Comparison of ENCODE assay signal across 9 cellular contexts in genomic region chr20:20362774-20363435, GRCh38. TPM values are rescaled to one million over a fixed set of nuclear protein-coding genes. Genes with fewer than 3 reads are reported as not detected.
A peak's percentile ranks its signal among the peaks of the same experiment; 100 is the strongest.
DNase-seq lines count a peak whose midpoint lies in the region; ATAC-seq and TF ChIP-seq lines count a peak whose summit lies in the region.
"Had no signal": no experiment of that assay in that cellular context is flagged by ENCODE, and none has a peak within 500 bp of the region (broad histone marks: within the 10 kb centered on the region; RNA-seq: fewer than 3 reads in every experiment).

No MANE protein-coding gene starts in this region.

- H3K9me2 ChIP-seq in GM23248 (ENCODE audit: insufficient read depth) (no peaks in the 10 kb centered on the region), neural cell (ENCODE audit: insufficient read depth, low read length) (no peaks in the 10 kb centered on the region)

- TF ChIP-seq RAD21 in neural cell (conservative IDR thresholded peaks at IDR 0.05), result no peak

- H3K27me3 ChIP-seq in GM23248 (replicated peaks; ENCODE audit: insufficient read depth) (peaks cover 67% of the 10 kb centered on the region), neural cell (ENCODE audit: insufficient read depth, low read depth, low read length) (peaks cover 48% of the 10 kb centered on the region)

- no peak overlapping the region for H3K4me2 ChIP-seq in GM23248 (ENCODE audit: unreplicated experiment)
- peak overlapping the region; percentile 25 for H3K4me2 ChIP-seq in neural cell (ENCODE audit: low read length)

- DNase-seq in GM23248 (peak; percentile 10), NCI-H1694 treated with DMSO at 0.1 percent for 48 hours (lab: John Stamatoyannopoulos, UW) (peak; percentile 79), SW480 (ENCODE audit: low spot score) (peak; percentile 47)
- no peak for DNase-seq in stimulated activated CD4-positive, alpha-beta T cell treated with anti-CD3 and anti-CD28 coated beads, Interleukin-4, amount 100 ng/mL, for 1 hour
- DNase-seq: Karpas-422 had no signal

- H3K9me3 ChIP-seq in GM23248 (ENCODE audit: low read depth) (no peaks in the 10 kb centered on the region), neural cell (ENCODE audit: low read length) (no peaks in the 10 kb centered on the region)
- H3K9me3 ChIP-seq: mucosa of descending colon had no signal

- in situ Hi-C loops in GM23248 (cut with MboI), result loop anchor here (10.0 kb wide), 1 partner anchor 192 kb away; no protein-coding TSS in a partner anchor

- no peaks in the 10 kb centered on the region; the same call in 1 of the 2 replicates for H3F3A ChIP-seq in GM23248 (ENCODE audit: insufficient read depth)
- peaks cover 10% of the 10 kb centered on the region for H3F3A ChIP-seq in neural cell (ENCODE audit: insufficient read depth, low read length, poor library complexity, severe bottlenecking)

- no peaks in the 10 kb centered on the region for H4K20me1 ChIP-seq in GM23248 (ENCODE audit: insufficient read depth)
- H4K20me1 ChIP-seq in neural cell (ENCODE audit: insufficient read depth), result no peaks in the 10 kb centered on the region

- no peak for TF ChIP-seq EP300 in neural cell (conservative IDR thresholded peaks at IDR 0.05; ENCODE audit: poor library complexity, severe bottlenecking)

- no peaks in the 10 kb centered on the region for H3K36me3 ChIP-seq in GM23248 (ENCODE audit: low read depth)
- no peaks in the 10 kb centered on the region for H3K36me3 ChIP-seq in neural cell (ENCODE audit: insufficient read depth, low read length)

- no peak overlapping the region for H3K9ac ChIP-seq in GM23248
- H3K9ac ChIP-seq in neural cell (ENCODE audit: low read length), result peak overlapping the region; percentile 55

- no peak for ATAC-seq in GM19452 (IDR thresholded peaks at IDR 0.05; ENCODE audit: unreplicated experiment)
- ATAC-seq in GM18517 (IDR thresholded peaks at IDR 0.05; ENCODE audit: unreplicated experiment), result no peak
- ATAC-seq: mucosa of descending colon had no signal

- TF ChIP-seq CTCF in neural cell (IDR thresholded peaks at IDR 0.05; ENCODE audit: poor library complexity, severe bottlenecking), result peak; percentile 43

- H3K27ac ChIP-seq in GM23248, result no peak overlapping the region
- H3K27ac ChIP-seq in neural cell (ENCODE audit: low read length), result peak overlapping the region; percentile 55

- no peaks in the 10 kb centered on the region for H3K79me2 ChIP-seq in GM23248 (ENCODE audit: insufficient read depth)
- no peaks in the 10 kb centered on the region for H3K79me2 ChIP-seq in neural cell (replicated peaks; ENCODE audit: insufficient read depth, low read length)

- H3K4me1 ChIP-seq in GM23248 (ENCODE audit: insufficient read depth), result no peaks in the 10 kb centered on the region

- H2AFZ ChIP-seq in GM23248 (no peak overlapping the region), neural cell (ENCODE audit: low read depth, low read length) (no peak overlapping the region)

- WGBS in GM23248 (ENCODE audit: low coverage in 1 of 2, low lambda C conversion rate in 2 of 2, missing lambda C conversion rate in 2 of 2), 2 experiments, result 1 to 3% methylated on average over 10 to 17 of the region's 17 CpGs

- no peak overlapping the region for H3K4me3 ChIP-seq in GM23248
- peak overlapping the region; percentile 56 for H3K4me3 ChIP-seq in neural cell (ENCODE audit: low read length)
- H3K4me3 ChIP-seq: mucosa of descending colon had no signal

TF ChIP-seq in neural cell, 6 proteins besides CTCF, POLR2A, EP300 and RAD21:
- TF ChIP-seq EZH2 (IDR thresholded peaks at IDR 0.05; ENCODE audit: borderline replicate concordance, insufficient read depth, low read length, poor library complexity, severe bottlenecking), result no peak
- peak; percentile 5 for TF ChIP-seq REST (IDR thresholded peaks at IDR 0.05; ENCODE audit: borderline replicate concordance)
- no peak for TF ChIP-seq TAF1 (IDR thresholded peaks at IDR 0.05; ENCODE audit: low read depth)
- TF ChIP-seq POLR2AphosphoS5 (IDR thresholded peaks at IDR 0.05), result peak; percentile 24
- no peak for TF ChIP-seq MXI1 (conservative IDR thresholded peaks at IDR 0.05; ENCODE audit: poor library complexity, severe bottlenecking)
- TF ChIP-seq SMC3 (conservative IDR thresholded peaks at IDR 0.05; ENCODE audit: poor library complexity), result no peak

RNA-seq across cellular contexts. Expression of gene INSM1, which starts 5.0 kb away (rescaled TPM):
- total RNA-seq in GM23248 (2014; rRNA removed; shearing (Covaris generic)), result not detected in 2 replicates
- not detected in 2 replicates for polyA plus RNA-seq in GM23248 (2016; fragmentation: Nextera tagmentation; extraction: Ambion mirVana)
- polyA plus RNA-seq in neural cell, result 8.6 and 9.4 TPM in 2 replicates
- 16.6 and 17.1 TPM in 2 replicates for polyA minus RNA-seq in neural cell
